Comparison of ENCODE assay signal across 8 cellular contexts in genomic region chr13:102591988-102592781, GRCh38. TPM values are rescaled to one million over a fixed set of nuclear protein-coding genes. Genes with fewer than 3 reads are reported as not detected.
DNase-seq lines count a peak whose midpoint lies in the region; ATAC-seq and TF ChIP-seq lines count a peak whose summit lies in the region.

No MANE protein-coding gene starts in this region.

- no peaks in the 10 kb centered on the region for H3K9me3 Mint-ChIP-seq in CD4-positive, CD25-positive, alpha-beta regulatory T cell

- H3K36me3 ChIP-seq in CD4-positive, CD25-positive, alpha-beta regulatory T cell (ENCODE audit: control insufficient read depth, insufficient read depth, low read length): no peaks in the 10 kb centered on the region
- no peaks in the 10 kb centered on the region for H3K36me3 ChIP-seq in mucosa of descending colon (ENCODE audit: low read depth)

- H3K4me1 Mint-ChIP-seq in CD4-positive, CD25-positive, alpha-beta regulatory T cell: peaks cover 15 to 45% (median 29%) of the 10 kb centered on the region in 4 donors

- H3K27ac Mint-ChIP-seq in CD4-positive, CD25-positive, alpha-beta regulatory T cell: peak overlapping the region; percentile 98 to 100 (median 99)

- H3K9me3 ChIP-seq in CD4-positive, CD25-positive, alpha-beta regulatory T cell (ENCODE audit: control insufficient read depth in 2 of 2, low read length in 2 of 2): no peaks in the 10 kb centered on the region
- H3K9me3 ChIP-seq in mucosa of descending colon: no peaks in the 10 kb centered on the region

- H3K27me3 Mint-ChIP-seq in CD4-positive, CD25-positive, alpha-beta regulatory T cell: peaks cover 6% of the 10 kb centered on the region

- H3K4me1 ChIP-seq in CD4-positive, CD25-positive, alpha-beta regulatory T cell (ENCODE audit: control insufficient read depth, insufficient read depth, low read length, poor library complexity, severe bottlenecking): peaks cover 40% of the 10 kb centered on the region
- H3K4me1 ChIP-seq in mucosa of descending colon (ENCODE audit: low read depth): peaks cover 16% of the 10 kb centered on the region

- peak overlapping the region; percentile 84 for H3K4me3 ChIP-seq in CD4-positive, CD25-positive, alpha-beta regulatory T cell (ENCODE audit: low read depth, low read length)
- H3K4me3 ChIP-seq in mucosa of descending colon: peak overlapping the region; percentile 17

- H3K36me3 Mint-ChIP-seq in CD4-positive, CD25-positive, alpha-beta regulatory T cell: no peaks in the 10 kb centered on the region

- intact Hi-C loops in mucosa of descending colon (cut with DNase I, micrococcal nuclease): no loop called here

- no peaks in the 10 kb centered on the region for H3K27me3 ChIP-seq in CD4-positive, CD25-positive, alpha-beta regulatory T cell (ENCODE audit: control insufficient read depth, insufficient read depth, low read length)

- peak; percentile 12 to 19 for ATAC-seq in CD4-positive, CD25-positive, alpha-beta regulatory T cell (ENCODE audit: low read depth in 2 of 2)
- ATAC-seq in GM19372 (IDR thresholded peaks at IDR 0.05; ENCODE audit: low read depth, unreplicated experiment) (peak; percentile 37), HG03520 (IDR thresholded peaks at IDR 0.05; ENCODE audit: unreplicated experiment) (peak; percentile 39), mucosa of descending colon (peak; percentile 26)

- peak; percentile 56 for TF ChIP-seq CTCF in mucosa of descending colon (IDR thresholded peaks at IDR 0.05)

- peak; percentile 62 to 91 (median 78) for DNase-seq in CD4-positive, CD25-positive, alpha-beta regulatory T cell
- DNase-seq in NCI-H82 treated with DMSO at 0.1 percent for 48 hours (lab: John Stamatoyannopoulos, UW; ENCODE audit: unreplicated experiment): peak; percentile 76
- DNase-seq in activated CD8-positive, alpha-beta memory T cell treated with anti-CD3 and anti-CD28 coated beads, Interleukin-2, amount 50 U/mL, for 48 hours: peak; percentile 82
- no peak for DNase-seq in epithelial cell of prostate (ENCODE audit: low read depth, low spot score)
- DNase-seq in mucosa of descending colon: peak; percentile 77 to 89 (median 77)
- peak; percentile 69 for DNase-seq in stimulated activated CD8-positive, alpha-beta memory T cell treated with anti-CD3 and anti-CD28 coated beads, Interleukin-4, amount 100 ng/mL, for 24 hours (ENCODE audit: low read depth)

- H3K4me3 Mint-ChIP-seq in CD4-positive, CD25-positive, alpha-beta regulatory T cell: peak overlapping the region; percentile 92 to 97 (median 94)

- H3K27ac ChIP-seq in CD4-positive, CD25-positive, alpha-beta regulatory T cell (ENCODE audit: insufficient read depth, low read length, poor library complexity, severe bottlenecking): peak overlapping the region; percentile 98
- H3K27ac ChIP-seq in epithelial cell of prostate: peak overlapping the region; percentile 47

RNA-seq across cellular contexts. Expression of gene TPP2, which starts 4.6 kb away (rescaled TPM):
- 128 TPM for total RNA-seq in CD4-positive, CD25-positive, alpha-beta regulatory T cell
- polyA plus RNA-seq in CD4-positive, CD25-positive, alpha-beta regulatory T cell: 10 to 100 TPM; 59.1 to 75.8 (median 67.6) TPM
- 10 to 100 TPM; 37.6 to 44.0 (median 38.2) TPM for total RNA-seq in mucosa of descending colon
